7 cellular contexts compared by ENCODE assay signal in genomic region chr3:152243729-152244151, GRCh38. TPM values are rescaled to one million over a fixed set of nuclear protein-coding genes. Genes with fewer than 3 reads are reported as not detected.
DNase-seq lines count a peak whose midpoint lies in the region; ATAC-seq and TF ChIP-seq lines count a peak whose summit lies in the region.
"Not testable (repeated sequence)": the region's sequence is repeated elsewhere in the genome, so short reads cannot be mapped to it uniquely, and the experiment has no call there.

No MANE protein-coding gene starts in this region.

- H3K9me3 ChIP-seq in OCI-LY1 (ENCODE audit: low read length), result not testable (repeated sequence)

- peak overlapping the region; percentile 86 for H3K27ac ChIP-seq in OCI-LY1 (ENCODE audit: low read depth, low read length, poor library complexity, severe bottlenecking)

- H3K9me2 ChIP-seq in OCI-LY1 (ENCODE audit: low read depth, low read length), result not testable (repeated sequence)

- H3K27me3 ChIP-seq in OCI-LY1 (ENCODE audit: insufficient read depth, low read length), result not testable (repeated sequence)

- POLR2A ChIA-PET in activated CD8-positive, alpha-beta T cell treated with anti-CD3 and anti-CD28 coated beads, Interleukin-2, amount 10 ng/mL, durations not matched to agents 7 days and 5 days (lab: Charles Lee), result interaction anchor here (0.7 to 7.7 kb wide), 20 partner anchors 9 to 1042 kb away, joined by 3 to 211 read pairs (median 7); partner anchors contain the start of genes GPR171 and MBNL1

- H3K4me3 ChIP-seq in OCI-LY1 (ENCODE audit: low read depth, low read length, poor library complexity, severe bottlenecking), result peak overlapping the region; percentile 63

- CTCF ChIA-PET in activated CD8-positive, alpha-beta T cell treated with anti-CD3 and anti-CD28 coated beads, Interleukin-2, amount 10 ng/mL, durations not matched to agents 7 days and 5 days (lab: Charles Lee), result interaction anchor here (1.0 to 5.2 kb wide), 18 partner anchors 12 to 75 kb away, joined by 3 to 41 read pairs (median 8); partner anchors contain the start of gene MBNL1

- H3K4me1 ChIP-seq in OCI-LY1 (ENCODE audit: insufficient read depth, low read length, severe bottlenecking), result peaks cover 76% of the 10 kb centered on the region

- not testable (repeated sequence) for TF ChIP-seq CTCF in OCI-LY1 (IDR thresholded peaks at IDR 0.05; ENCODE audit: low read length)

- H3F3A ChIP-seq in OCI-LY1 (ENCODE audit: insufficient read depth, low read length), result peaks cover 11% of the 10 kb centered on the region

- H4K20me1 ChIP-seq in OCI-LY1 (ENCODE audit: insufficient read depth, low read length), result not testable (repeated sequence)

- H3K4me2 ChIP-seq in OCI-LY1 (ENCODE audit: low read length), result peak overlapping the region; percentile 75

- peaks cover 24% of the 10 kb centered on the region for H3K36me3 Mint-ChIP-seq in activated CD8-positive, alpha-beta T cell treated with anti-CD3 and anti-CD28 coated beads, Interleukin-2, amount 10 ng/mL, durations not matched to agents 7 days and 5 days (ENCODE audit: low read depth)
- not testable (repeated sequence) for H3K36me3 Mint-ChIP-seq in natural killer cell treated with Interleukin-12 subunit alpha and Interleukin-12 subunit beta and Interleukin-15 and Interleukin-18, amount 100 ng/mL, for 72 hours

- H3K4me3 Mint-ChIP-seq in activated CD8-positive, alpha-beta T cell treated with anti-CD3 and anti-CD28 coated beads, Interleukin-2, amount 10 ng/mL, durations not matched to agents 7 days and 5 days, result peak overlapping the region; percentile 92
- peak overlapping the region; percentile 67 for H3K4me3 Mint-ChIP-seq in natural killer cell treated with Interleukin-12 subunit alpha and Interleukin-12 subunit beta and Interleukin-15 and Interleukin-18, amount 100 ng/mL, for 72 hours

- H3K27me3 Mint-ChIP-seq in activated CD8-positive, alpha-beta T cell treated with anti-CD3 and anti-CD28 coated beads, Interleukin-2, amount 10 ng/mL, durations not matched to agents 7 days and 5 days (ENCODE audit: low read depth); natural killer cell treated with Interleukin-12 subunit alpha and Interleukin-12 subunit beta and Interleukin-15 and Interleukin-18, amount 100 ng/mL, for 72 hours: not testable (repeated sequence)

- H3K36me3 ChIP-seq in OCI-LY1 (ENCODE audit: insufficient read depth, low read length), result not testable (repeated sequence)

- H3K27ac Mint-ChIP-seq in activated CD8-positive, alpha-beta T cell treated with anti-CD3 and anti-CD28 coated beads, Interleukin-2, amount 10 ng/mL, durations not matched to agents 7 days and 5 days, result peak overlapping the region; percentile 94
- peak overlapping the region; percentile 68 to 91 for H3K27ac Mint-ChIP-seq in natural killer cell treated with Interleukin-12 subunit alpha and Interleukin-12 subunit beta and Interleukin-15 and Interleukin-18, amount 100 ng/mL, for 72 hours

- ATAC-seq in GM18502 (IDR thresholded peaks at IDR 0.05; ENCODE audit: poor library complexity, unreplicated experiment) (peak; percentile 29), GM21526 (IDR thresholded peaks at IDR 0.05; ENCODE audit: low FRiP score, unreplicated experiment) (peak; percentile 16), HG03060 (IDR thresholded peaks at IDR 0.05; ENCODE audit: low read depth, unreplicated experiment) (peak; percentile 16)
- peak; percentile 46 for ATAC-seq in activated CD8-positive, alpha-beta T cell treated with anti-CD3 and anti-CD28 coated beads, Interleukin-2, amount 10 ng/mL, durations not matched to agents 7 days and 5 days
- peak; percentile 14 to 48 for ATAC-seq in natural killer cell treated with Interleukin-12 subunit alpha and Interleukin-12 subunit beta and Interleukin-15 and Interleukin-18, amount 100 ng/mL, for 72 hours

- H3K79me2 ChIP-seq in OCI-LY1 (ENCODE audit: insufficient read depth, low read length), result peaks cover 42% of the 10 kb centered on the region

- not testable (repeated sequence) for H2AFZ ChIP-seq in OCI-LY1 (ENCODE audit: low read length)

- DNase-seq in activated CD8-positive, alpha-beta T cell treated with anti-CD3 and anti-CD28 coated beads, Interleukin-2, amount 10 ng/mL, durations not matched to agents 7 days and 5 days, result peak; percentile 56
- DNase-seq in central memory CD4-positive, alpha-beta T cell, result peak; percentile 41
- DNase-seq in natural killer cell treated with Interleukin-12 subunit alpha and Interleukin-12 subunit beta and Interleukin-15 and Interleukin-18, amount 100 ng/mL, for 72 hours (ENCODE audit: low spot score), result not testable (repeated sequence)

- peaks cover 47% of the 10 kb centered on the region for H3K4me1 Mint-ChIP-seq in activated CD8-positive, alpha-beta T cell treated with anti-CD3 and anti-CD28 coated beads, Interleukin-2, amount 10 ng/mL, durations not matched to agents 7 days and 5 days (ENCODE audit: low read depth)
- peaks cover 39 to 52% of the 10 kb centered on the region in 2 donors for H3K4me1 Mint-ChIP-seq in natural killer cell treated with Interleukin-12 subunit alpha and Interleukin-12 subunit beta and Interleukin-15 and Interleukin-18, amount 100 ng/mL, for 72 hours (ENCODE audit: low read depth in 2 of 2)

- not testable (repeated sequence) for H3K9me3 Mint-ChIP-seq in activated CD8-positive, alpha-beta T cell treated with anti-CD3 and anti-CD28 coated beads, Interleukin-2, amount 10 ng/mL, durations not matched to agents 7 days and 5 days (ENCODE audit: insufficient read depth); natural killer cell treated with Interleukin-12 subunit alpha and Interleukin-12 subunit beta and Interleukin-15 and Interleukin-18, amount 100 ng/mL, for 72 hours

- H3K9ac ChIP-seq in OCI-LY1 (ENCODE audit: low read length), result peak overlapping the region; percentile 34

RNA-seq across cellular contexts. Expression of gene MBNL1, which starts 25.0 kb away (rescaled TPM):
- 100 to 1,000 TPM; 469 to 504 TPM for total RNA-seq in activated CD8-positive, alpha-beta T cell treated with anti-CD3 and anti-CD28 coated beads, Interleukin-2, amount 10 ng/mL, durations not matched to agents 7 days and 5 days
- total RNA-seq in natural killer cell treated with Interleukin-12 subunit alpha and Interleukin-12 subunit beta and Interleukin-15 and Interleukin-18, amount 100 ng/mL, for 72 hours, result 100 to 1,000 TPM; 353 to 509 TPM
